8 cellular contexts compared by ENCODE assay signal in genomic region chr6:12958052-12958706, GRCh38.
DNase-seq lines count a peak whose midpoint lies in the region; ATAC-seq, FAIRE-seq and TF ChIP-seq lines count a peak whose summit lies in the region.

No MANE protein-coding gene starts in this region.

- no peaks in the 10 kb centered on the region for H3K36me3 ChIP-seq in iPS-18a (ENCODE audit: control insufficient read depth, low read depth, low read length)
- H3K36me3 ChIP-seq in skeletal muscle satellite cell (ENCODE audit: insufficient read depth, low read length): no peaks in the 10 kb centered on the region
- no peaks in the 10 kb centered on the region for H3K36me3 ChIP-seq in mucosa of descending colon (ENCODE audit: low read depth)

- peak overlapping the region; percentile 75 for H3K4me3 Mint-ChIP-seq in activated CD8-positive, alpha-beta T cell treated with anti-CD3 and anti-CD28 coated beads for 36 hours

- no peak for DNase-seq in GM12892 (ENCODE audit: insufficient read length)
- DNase-seq in activated CD8-positive, alpha-beta T cell treated with anti-CD3 and anti-CD28 coated beads for 36 hours: no peak
- no peak for DNase-seq in SHP77 (lab: John Stamatoyannopoulos, UW)
- DNase-seq in mucosa of descending colon: no peak

- peaks cover 38% of the 10 kb centered on the region for H3K27me3 Mint-ChIP-seq in activated CD8-positive, alpha-beta T cell treated with anti-CD3 and anti-CD28 coated beads for 36 hours

- H3K4me1 Mint-ChIP-seq in activated CD8-positive, alpha-beta T cell treated with anti-CD3 and anti-CD28 coated beads for 36 hours (ENCODE audit: low read depth): peaks cover 22% of the 10 kb centered on the region

- H3K36me3 Mint-ChIP-seq in activated CD8-positive, alpha-beta T cell treated with anti-CD3 and anti-CD28 coated beads for 36 hours (ENCODE audit: low read depth): no peaks in the 10 kb centered on the region

- H3K9me3 ChIP-seq in iPS-18a (ENCODE audit: control insufficient read depth, low read depth, low read length) (no peaks in the 10 kb centered on the region), skeletal muscle satellite cell (replicated peaks; ENCODE audit: low read length) (no peaks in the 10 kb centered on the region), mucosa of descending colon (no peaks in the 10 kb centered on the region)

- H3K4me1 ChIP-seq in iPS-18a (ENCODE audit: control insufficient read depth, low read depth, low read length) (peaks cover 28% of the 10 kb centered on the region), skeletal muscle satellite cell (ENCODE audit: control insufficient read depth, insufficient read depth, low read length) (peaks cover 9% of the 10 kb centered on the region), mucosa of descending colon (ENCODE audit: low read depth) (no peaks in the 10 kb centered on the region)

- H3K9ac ChIP-seq in iPS-18a (ENCODE audit: low read length) (no peak overlapping the region), skeletal muscle satellite cell (ENCODE audit: low read depth, low read length) (peak overlapping the region; percentile 69)

- TF ChIP-seq CTCF in activated CD8-positive, alpha-beta T cell treated with anti-CD3 and anti-CD28 coated beads for 36 hours (IDR thresholded peaks at IDR 0.05): no peak
- no peak for TF ChIP-seq CTCF in mucosa of descending colon (IDR thresholded peaks at IDR 0.05)

- POLR2A ChIA-PET in activated CD8-positive, alpha-beta T cell treated with anti-CD3 and anti-CD28 coated beads for 36 hours (lab: Charles Lee): no interaction called here

- no peak overlapping the region for H3K27ac Mint-ChIP-seq in activated CD8-positive, alpha-beta T cell treated with anti-CD3 and anti-CD28 coated beads for 36 hours

- H3K4me2 ChIP-seq in skeletal muscle satellite cell (ENCODE audit: low read length): peak overlapping the region; percentile 95

- intact Hi-C loops in activated CD8-positive, alpha-beta T cell treated with anti-CD3 and anti-CD28 coated beads for 36 hours (cut with micrococcal nuclease): no loop called here
- intact Hi-C loops in mucosa of descending colon (cut with DNase I, micrococcal nuclease): no loop called here

- H3K27me3 ChIP-seq in iPS-18a (ENCODE audit: control insufficient read depth, insufficient read depth, low read length): peaks cover 77% of the 10 kb centered on the region
- H3K27me3 ChIP-seq in skeletal muscle satellite cell (ENCODE audit: control insufficient read depth, insufficient read depth, low read length): no peaks in the 10 kb centered on the region

- peak; percentile 17 for FAIRE-seq in GM12892 (lab: Jason Lieb, UNC)

- CTCF ChIA-PET in activated CD8-positive, alpha-beta T cell treated with anti-CD3 and anti-CD28 coated beads for 36 hours (lab: Charles Lee): no interaction called here

- no peak overlapping the region for H3K27ac ChIP-seq in iPS-18a (ENCODE audit: low read length)

- ATAC-seq in activated CD8-positive, alpha-beta T cell treated with anti-CD3 and anti-CD28 coated beads for 36 hours: no peak
- ATAC-seq in GM21381 (IDR thresholded peaks at IDR 0.05; ENCODE audit: unreplicated experiment) (no peak), HG03097 (IDR thresholded peaks at IDR 0.05; ENCODE audit: low FRiP score, unreplicated experiment) (no peak), mucosa of descending colon (no peak)

- no peak for TF ChIP-seq POLR2A in GM12892 (IDR thresholded peaks at IDR 0.05; ENCODE audit: low read depth, low read length)

- H3K9me3 Mint-ChIP-seq in activated CD8-positive, alpha-beta T cell treated with anti-CD3 and anti-CD28 coated beads for 36 hours: no peaks in the 10 kb centered on the region

- H3K4me3 ChIP-seq in iPS-18a (ENCODE audit: low read length) (peak overlapping the region; percentile 53), skeletal muscle satellite cell (ENCODE audit: low read length) (peak overlapping the region; percentile 81), mucosa of descending colon (no peak overlapping the region)
